In the genomic region with DNA sequence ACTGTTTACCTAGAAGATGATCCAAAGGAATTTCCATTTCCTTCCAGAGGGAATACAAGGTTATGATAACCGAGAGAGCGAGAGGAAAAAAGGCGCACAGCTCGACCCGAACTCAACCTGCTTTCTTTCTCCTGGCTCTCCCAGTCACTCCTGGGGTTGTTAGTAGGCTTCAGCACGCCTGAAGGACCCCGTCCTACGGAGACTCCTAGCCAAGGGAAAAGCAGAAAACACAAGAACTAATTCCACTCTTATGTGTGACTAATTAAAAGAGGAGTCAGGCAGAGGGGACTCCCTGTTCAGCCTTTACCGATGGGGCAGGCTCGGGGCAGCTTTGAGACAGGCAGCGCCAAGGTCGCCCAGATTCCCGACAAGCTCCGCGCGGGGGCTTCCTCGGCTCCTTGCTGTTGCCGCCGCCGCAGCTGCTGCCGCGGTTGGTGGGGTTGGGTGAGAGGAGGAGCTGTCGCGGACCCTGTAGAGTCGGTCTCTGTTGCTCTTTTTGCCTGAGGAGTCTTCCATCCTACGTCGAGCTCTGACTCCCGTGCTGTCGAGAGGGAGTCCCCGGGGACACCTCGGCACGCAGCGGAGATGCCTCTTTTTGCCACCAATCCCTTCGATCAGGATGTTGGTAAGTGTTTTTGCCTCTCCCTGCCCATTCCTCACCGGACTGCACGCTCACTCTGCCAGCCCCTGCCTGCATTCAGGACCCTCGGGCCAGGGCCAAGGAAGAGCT, we compare ENCODE assay signal across 8 cellular contexts. TPM values are rescaled to one million over a fixed set of nuclear protein-coding genes. Genes with fewer than 3 reads are reported as not detected.
DNase-seq lines count a peak whose midpoint lies in the region; ATAC-seq, FAIRE-seq and TF ChIP-seq lines count a peak whose summit lies in the region.

A gene (plus strand): TSS at position 397 of the 730 bp plus-strand sequence. CDS start 189 bp downstream, at position 586.

- TF ChIP-seq POLR2A in GM18505 (IDR thresholded peaks at IDR 0.05; ENCODE audit: borderline replicate concordance, extremely low read depth, insufficient read depth, insufficient read length): peak; percentile 79

- DNase-seq in NCI-H187 treated with DMSO at 0.1 percent for 48 hours (lab: John Stamatoyannopoulos, UW) (peak; percentile 12), T-helper 2 cell (peak; percentile 83 to 97 (median 90)), right atrium auricular region (ENCODE audit: low spot score) (peak; percentile 86), pulmonary artery endothelial cell (ENCODE audit: low read depth, low spot score) (peak; percentile 82), urothelium cell line (ENCODE audit: low spot score) (peak; percentile 90)

- peak within 1 kb of the TSS; percentile 87 to 91 for H3K4me3 ChIP-seq in right atrium auricular region

- no peaks in the 10 kb centered on the region for H3K36me3 ChIP-seq in right atrium auricular region

- peak; percentile 32 for FAIRE-seq in urothelium cell line (lab: Jason Lieb, UNC)

- H3K4me1 ChIP-seq in right atrium auricular region: peaks cover 0 to 43% of the 10 kb centered on the region in 2 donors

- ATAC-seq in GM18505 (IDR thresholded peaks at IDR 0.05; ENCODE audit: unreplicated experiment) (peak; percentile 88), HG02970 (IDR thresholded peaks at IDR 0.05; ENCODE audit: low FRiP score, unreplicated experiment) (peak; percentile 81)

- H3K27me3 ChIP-seq in right atrium auricular region: peaks cover 0 to 4% of the 10 kb centered on the region in 2 donors

- no peaks in the 10 kb centered on the region for H3K9me3 ChIP-seq in right atrium auricular region

- H3K27ac ChIP-seq in angular gyrus (ENCODE audit: low read depth, low read length) (peak within 1 kb of the TSS; percentile 100), right atrium auricular region (peak within 1 kb of the TSS; percentile 95 to 96)

- TF ChIP-seq CTCF in right atrium auricular region (IDR thresholded peaks at IDR 0.05): no peak

RNA-seq across cellular contexts. Expression of the gene that starts here (rescaled TPM):
- total RNA-seq in right atrium auricular region: 10 to 100 TPM; 28.9 to 38.0 TPM
- total RNA-seq in pulmonary artery endothelial cell: 12.5 and 17.5 TPM in 2 replicates

Comparison
In these comparisons a context has a peak if more than half of its experiments do, and no peak if none do; other contexts are left out.
1. Peak in every context shown above with its lines: DNase-seq, ATAC-seq, H3K4me3 ChIP-seq and H3K27ac ChIP-seq.
2. DNase-seq: peak in every context shown above with its lines; median percentile 90 in T-helper 2 cell; 90 in urothelium cell line; 86 in right atrium auricular region; 82 in pulmonary artery endothelial cell; 12 in NCI-H187 treated with DMSO at 0.1 percent for 48 hours.